ENCODE assay signal across 32 cellular contexts in the genomic region with DNA sequence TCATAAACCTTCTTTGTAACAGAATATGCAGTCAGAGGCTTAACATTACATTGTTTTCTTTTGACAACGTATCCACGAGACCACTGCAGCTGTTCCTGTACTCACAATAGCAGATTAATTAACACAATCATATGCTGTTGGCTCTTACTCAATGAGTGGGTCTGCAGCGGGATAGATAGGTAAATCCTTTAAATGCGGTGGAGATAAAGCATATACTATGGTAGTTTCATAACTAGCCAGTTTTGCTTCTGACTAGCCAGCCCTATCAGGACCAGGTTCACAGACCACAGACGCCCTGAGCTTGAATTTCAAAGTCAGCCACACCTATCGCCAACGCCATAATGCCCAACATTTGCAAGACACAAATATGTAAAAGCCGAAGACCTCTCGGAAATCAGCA.
DNase-seq lines count a peak whose midpoint lies in the region; ATAC-seq, FAIRE-seq and TF ChIP-seq lines count a peak whose summit lies in the region.
"Had no signal": no experiment of that assay in that cellular context is flagged by ENCODE, and none has a peak within 500 bp of the region (broad histone marks: within the 10 kb centered on the region; RNA-seq: fewer than 3 reads in every experiment).

No MANE protein-coding gene starts in this region.

- no peaks in the 10 kb centered on the region for H4K20me1 ChIP-seq in hepatocyte (ENCODE audit: insufficient read depth, poor library complexity, severe bottlenecking)

- H3K9me2 ChIP-seq in hepatocyte (replicated peaks; ENCODE audit: insufficient read depth) = no peaks in the 10 kb centered on the region

- ATAC-seq in left lobe of liver = no peak
- ATAC-seq: left cardiac atrium; mucosa of descending colon; stimulated activated effector memory CD8-positive, alpha-beta T cell treated with anti-CD3 and anti-CD28 coated beads, Interleukin-12 subunit alpha, Interleukin-12 subunit beta, amount 100 ng/mL, for 72 hours had no signal

- H3K9me3 ChIP-seq in HUES6 (ENCODE audit: control insufficient read depth, insufficient read depth, low read depth, low read length) (no peaks in the 10 kb centered on the region), hepatocyte (ENCODE audit: low read depth) (no peaks in the 10 kb centered on the region)
- H3K9me3 ChIP-seq: adrenal gland, MG63, mucosa of descending colon, Peyer's patch, sigmoid colon, transverse colon had no signal

- no peak overlapping the region for H2AFZ ChIP-seq in hepatocyte
- H2AFZ ChIP-seq: GM23248 had no signal

- H3K27ac ChIP-seq in HUES6 (ENCODE audit: low read depth, low read length) (no peak overlapping the region), hepatocyte (no peak overlapping the region)
- H3K27ac ChIP-seq: adrenal gland, C4-2B, GM23248, Peyer's patch, sigmoid colon, transverse colon had no signal

- DNase-seq in NCI-H2171 treated with DMSO at 0.1 percent for 48 hours (lab: John Stamatoyannopoulos, UW) (peak; percentile 95), hepatocyte (ENCODE audit: low spot score) (no peak), OCI-M2 (lab: John Stamatoyannopoulos, UW; ENCODE audit: unreplicated experiment) (no peak), frontal cortex (ENCODE audit: low spot score in 2 of 2) (no peak), left lobe of liver (ENCODE audit: low spot score) (no peak)
- no peak for DNase-seq in stimulated activated CD4-positive, alpha-beta T cell treated with anti-CD3 and anti-CD28 coated beads, Interleukin-2, amount 100 ng/mL, for 48 hours
- DNase-seq: activated CD4-positive, alpha-beta memory T cell treated with anti-CD3 and anti-CD28 coated beads, Interleukin-2, amount 10 ng/mL, durations not matched to agents 7 days and 5 days; activated naive CD4-positive, alpha-beta T cell treated with anti-CD3 and anti-CD28 coated beads for 36 hours; adrenal gland; COR-L47; DMS79 treated with DMSO at 0.1 percent for 48 hours; erythroblast; GM23248; head of caudate nucleus; immature natural killer cell; KG1; left cardiac atrium; mammary epithelial cell; MG63; mucosa of descending colon; NCI-H1417 treated with DMSO at 0.1 percent for 48 hours; NCI-H510A; nephron progenitor cell; Peyer's patch; SHP77; sigmoid colon; stimulated activated CD4-positive, alpha-beta T cell treated with anti-CD3 and anti-CD28 coated beads, Interleukin-15, amount 100 ng/mL, for 24 hours; transverse colon had no signal

- no peak overlapping the region for H3K9ac ChIP-seq in HUES6 (ENCODE audit: low read length)
- H3K9ac ChIP-seq: GM23248 had no signal

- H3K36me3 ChIP-seq in HUES6 (ENCODE audit: control insufficient read depth, insufficient read depth, low read length) (no peaks in the 10 kb centered on the region), hepatocyte (replicated peaks; ENCODE audit: insufficient read depth, low read depth) (no peaks in the 10 kb centered on the region)
- H3K36me3 ChIP-seq: adrenal gland, MG63, Peyer's patch, sigmoid colon, transverse colon had no signal

- H3K4me1 ChIP-seq in HUES6 (ENCODE audit: control insufficient read depth, insufficient read depth, low read length) (peaks cover 30% of the 10 kb centered on the region), hepatocyte (ENCODE audit: insufficient read depth) (no peaks in the 10 kb centered on the region)
- H3K4me1 ChIP-seq: adrenal gland, Peyer's patch, sigmoid colon, transverse colon had no signal

- peak overlapping the region; percentile 8 for H3K4me2 ChIP-seq in hepatocyte

- no peaks in the 10 kb centered on the region for H3K27me3 ChIP-seq in HUES6 (ENCODE audit: control insufficient read depth, insufficient read depth, low read length)
- peaks cover 19% of the 10 kb centered on the region for H3K27me3 ChIP-seq in hepatocyte
- H3K27me3 ChIP-seq: adrenal gland, Peyer's patch, transverse colon had no signal

- no peak for FAIRE-seq in frontal cortex (lab: Jason Lieb, UNC)
- FAIRE-seq: HTR-8/SVneo had no signal

- no peak for TF ChIP-seq CTCF in hepatocyte (IDR thresholded peaks at IDR 0.05; ENCODE audit: poor library complexity)

- 43% methylated on average over 9 of the region's 9 CpGs for WGBS in hepatocyte (ENCODE audit: low lambda C conversion rate, missing lambda C conversion rate)

- H3K4me3 ChIP-seq in HUES6 (ENCODE audit: low read depth, low read length) (peak overlapping the region; percentile 5), hepatocyte (no peak overlapping the region)
- H3K4me3 ChIP-seq: adrenal gland, GM23248, MG63, mucosa of descending colon, Peyer's patch, sigmoid colon, transverse colon had no signal

- no peaks in the 10 kb centered on the region for H3K79me2 ChIP-seq in hepatocyte
